In the genomic region with DNA sequence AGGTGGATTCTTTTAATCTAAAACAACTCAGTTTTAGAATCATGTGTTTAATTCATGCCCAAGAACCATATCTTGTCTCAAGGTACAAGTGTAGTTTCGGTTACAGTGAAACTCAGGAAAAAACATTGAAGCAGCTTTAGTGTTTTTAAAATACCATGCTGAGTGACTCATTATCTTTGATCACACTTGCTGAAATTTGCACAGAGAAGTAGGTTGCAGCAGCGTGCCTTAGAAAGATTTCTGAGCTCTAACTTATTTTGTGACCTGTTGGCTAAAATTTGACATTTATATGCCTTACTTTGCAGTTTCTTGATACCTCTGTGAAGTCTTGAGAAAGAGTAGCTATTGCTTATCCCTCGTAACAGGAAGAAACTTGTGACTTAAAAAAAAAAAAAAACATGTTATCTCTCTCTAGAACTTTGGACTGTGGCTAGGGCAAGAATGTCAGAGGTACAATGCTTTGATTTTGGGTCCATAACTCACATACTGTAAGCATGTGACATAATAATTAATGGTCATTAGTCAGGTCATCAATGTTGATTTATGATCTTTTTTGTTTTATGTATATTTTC, we compare ENCODE assay signal across 14 cellular contexts. TPM values are rescaled to one million over a fixed set of nuclear protein-coding genes. Genes with fewer than 3 reads are reported as not detected.
DNase-seq lines count a peak whose midpoint lies in the region; ATAC-seq and TF ChIP-seq lines count a peak whose summit lies in the region.
"Had no signal": no experiment of that assay in that cellular context is flagged by ENCODE, and none has a peak within 500 bp of the region (broad histone marks: within the 10 kb centered on the region; RNA-seq: fewer than 3 reads in every experiment).

No MANE protein-coding gene starts in this region.

- peaks cover 20% of the 10 kb centered on the region for H3K79me2 ChIP-seq in GM23248 (ENCODE audit: insufficient read depth)

- peak; percentile 42 to 64 (median 52) for ATAC-seq in natural killer cell
- no peak for ATAC-seq in GM21423 (IDR thresholded peaks at IDR 0.05; ENCODE audit: unreplicated experiment)
- no peak for ATAC-seq in Right ventricle myocardium superior (ENCODE audit: poor library complexity)
- ATAC-seq: gastrocnemius medialis had no signal

- H3K4me1 ChIP-seq in GM23248 (ENCODE audit: insufficient read depth) (peaks cover 14% of the 10 kb centered on the region; the same call in 1 of the 2 replicates), colonic mucosa (peaks cover 3% of the 10 kb centered on the region)
- H3K4me1 ChIP-seq: gastrocnemius medialis had no signal

- peak overlapping the region; percentile 81 to 84 for H3K27ac Mint-ChIP-seq in natural killer cell
- H3K27ac Mint-ChIP-seq: progenitor cell of endocrine pancreas had no signal

- in situ Hi-C loops in GM23248 (cut with MboI), result no loop called here

- no peak overlapping the region for H3K4me2 ChIP-seq in GM23248 (ENCODE audit: unreplicated experiment)

- H3K4me3 ChIP-seq in GM23248, result no peak overlapping the region
- no peak overlapping the region for H3K4me3 ChIP-seq in colonic mucosa
- H3K4me3 ChIP-seq: gastrocnemius medialis had no signal

- H3K4me1 Mint-ChIP-seq in natural killer cell, result peaks cover 37 to 44% of the 10 kb centered on the region in 2 donors

- H3K36me3 ChIP-seq in GM23248 (ENCODE audit: low read depth) (no peaks in the 10 kb centered on the region), colonic mucosa (no peaks in the 10 kb centered on the region)
- H3K36me3 ChIP-seq: gastrocnemius medialis had no signal

- H3F3A ChIP-seq in GM23248 (ENCODE audit: insufficient read depth), result no peaks in the 10 kb centered on the region

- no peaks in the 10 kb centered on the region for H3K9me2 ChIP-seq in GM23248 (ENCODE audit: insufficient read depth)

- intact Hi-C loops in colonic mucosa (cut with DNase I) (no loop called here), natural killer cell (cut with micrococcal nuclease) (no loop called here), Right ventricle myocardium superior (cut with DNase I) (no loop called here)

- no peak overlapping the region for H3K9ac ChIP-seq in GM23248
- H3K9ac ChIP-seq in colonic mucosa (ENCODE audit: low read depth in 2 of 2, low read length in 2 of 2), result no peak overlapping the region

- H4K20me1 ChIP-seq in GM23248 (ENCODE audit: insufficient read depth), result no peaks in the 10 kb centered on the region

- H2AFZ ChIP-seq in GM23248, result no peak overlapping the region

- H3K36me3 Mint-ChIP-seq in natural killer cell, result no peaks in the 10 kb centered on the region

- H3K27ac ChIP-seq in GM23248 (no peak overlapping the region), colonic mucosa (peak overlapping the region; percentile 50)
- H3K27ac ChIP-seq: gastrocnemius medialis had no signal

- 71 to 79% methylated on average over 3 of the region's 3 CpGs for WGBS in GM23248 (ENCODE audit: low coverage in 1 of 2, low lambda C conversion rate in 2 of 2, missing lambda C conversion rate in 2 of 2), 2 experiments

- H3K9me3 ChIP-seq in GM23248 (ENCODE audit: low read depth) (no peaks in the 10 kb centered on the region), colonic mucosa (no peaks in the 10 kb centered on the region)
- H3K9me3 ChIP-seq: gastrocnemius medialis had no signal

- peak overlapping the region; percentile 78 for H3K4me3 Mint-ChIP-seq in natural killer cell

- TF ChIP-seq CTCF in colonic mucosa (IDR thresholded peaks at IDR 0.05) (no peak), natural killer cell (IDR thresholded peaks at IDR 0.05) (no peak)

- no peaks in the 10 kb centered on the region for H3K27me3 Mint-ChIP-seq in natural killer cell (ENCODE audit: low read depth in 2 of 2)
- H3K27me3 Mint-ChIP-seq: progenitor cell of endocrine pancreas had no signal

- H3K27me3 ChIP-seq in GM23248 (replicated peaks; ENCODE audit: insufficient read depth), result no peaks in the 10 kb centered on the region
- no peaks in the 10 kb centered on the region for H3K27me3 ChIP-seq in colonic mucosa

- DNase-seq in GM23248, result peak; percentile 48
- peak; percentile 34 for DNase-seq in SW480 (ENCODE audit: low spot score)
- no peak for DNase-seq in colonic mucosa
- no peak for DNase-seq in natural killer cell
- DNase-seq in Right ventricle myocardium superior, result no peak
- no peak for DNase-seq in iPS-NIHi11 (ENCODE audit: low spot score)
- DNase-seq: activated CD8-positive, alpha-beta memory T cell treated with anti-CD3 and anti-CD28 coated beads, Interleukin-2, amount 50 U/mL, for 48 hours; central memory CD4-positive, alpha-beta T cell; gastrocnemius medialis; NCI-H2081 treated with DMSO at 0.1 percent for 48 hours; stimulated activated CD4-positive, alpha-beta T cell treated with anti-CD3 and anti-CD28 coated beads, Interleukin-4, amount 100 ng/mL, for 1 hour had no signal

- H3K9me3 Mint-ChIP-seq in natural killer cell, result no peaks in the 10 kb centered on the region

RNA-seq across cellular contexts. Expression of a gene that starts 34.5 kb away (rescaled TPM):
- 57.2 and 63.0 TPM in 2 replicates for total RNA-seq in GM23248 (2014; rRNA removed; shearing (Covaris generic))
- 108 and 111 TPM in 2 replicates for polyA plus RNA-seq in GM23248 (2016; fragmentation: Nextera tagmentation; extraction: Ambion mirVana)
- total RNA-seq in colonic mucosa (10 to 100 TPM; 72.2 to 93.1 TPM), natural killer cell (10 to 100 TPM; 10.5 to 15.5 (median 13.0) TPM), Right ventricle myocardium superior (38.8 TPM)
- total RNA-seq: OCI-LY7 had no signal

Comparison
In these comparisons a context has a peak if more than half of its experiments do, and no peak if none do; other contexts are left out.
1. DNase-seq: peak in GM23248 (single experiment) and SW480 (single experiment); none in colonic mucosa (single experiment), natural killer cell (single experiment), Right ventricle myocardium superior (single experiment) and iPS-NIHi11 (single experiment).
2. ATAC-seq: peak in natural killer cell (3 of 3); none in GM21423 (single experiment) and Right ventricle myocardium superior (single experiment).